1 cellular context compared by ENCODE assay signal in genomic region chr7:123748734-123749536, GRCh38.
TF ChIP-seq lines count a peak whose summit lies in the region.

WASL (minus strand) TSS chr7:123749003; CDS start chr7:123748734, 269 bp downstream.

TF ChIP-seq in GM12878, 131 proteins besides CTCF, POLR2A, EP300 and RAD21 (continued from another document):
- TF ChIP-seq PRDM15 (CRISPR knock-in tag; IDR thresholded peaks at IDR 0.05): no peak
- TF ChIP-seq BCLAF1 (IDR thresholded peaks at IDR 0.05): peak; percentile 90
- TF ChIP-seq JUND (IDR thresholded peaks at IDR 0.05; ENCODE audit: low read depth, low read length): peak; percentile 98
- 0 out of 2 replicates have a peak, but pooled peaks have one; percentile 22 for TF ChIP-seq E2F4 (IDR thresholded peaks at IDR 0.05; ENCODE audit: low read depth, low read length)
- TF ChIP-seq BRCA1 (IDR thresholded peaks at IDR 0.05; ENCODE audit: low read depth, low read length): no peak
- TF ChIP-seq SUPT20H (IDR thresholded peaks at IDR 0.05; ENCODE audit: borderline replicate concordance, control insufficient read depth, low read depth, low read length): no peak
- no peak for TF ChIP-seq ZZZ3 (IDR thresholded peaks at IDR 0.05; ENCODE audit: control insufficient read depth, insufficient read length, low read depth)
- no peak for TF ChIP-seq TCF7 (IDR thresholded peaks at IDR 0.05; ENCODE audit: borderline replicate concordance)
- TF ChIP-seq RFX5 (IDR thresholded peaks at IDR 0.05; ENCODE audit: low read depth, low read length): no peak
- no peak for TF ChIP-seq NR2C1 (IDR thresholded peaks at IDR 0.05)
- peak; percentile 85 for TF ChIP-seq DPF2 (IDR thresholded peaks at IDR 0.05)
- TF ChIP-seq CBX3 (IDR thresholded peaks at IDR 0.05; ENCODE audit: borderline replicate concordance, low read depth): no peak
- TF ChIP-seq CREM (IDR thresholded peaks at IDR 0.05; ENCODE audit: low read depth): 0 out of 2 replicates have a peak, but pooled peaks have one; percentile 40
- no peak for TF ChIP-seq FOXM1 (IDR thresholded peaks at IDR 0.05; ENCODE audit: low read depth, low read length)
- TF ChIP-seq BCL3 (IDR thresholded peaks at IDR 0.05; ENCODE audit: borderline replicate concordance, insufficient read depth, low read depth, low read length, poor library complexity, severe bottlenecking): peak; percentile 69
- no peak for TF ChIP-seq CEBPZ (IDR thresholded peaks at IDR 0.05; ENCODE audit: low read depth, low read length)
- TF ChIP-seq PKNOX1 (IDR thresholded peaks at IDR 0.05): no peak
- peak; percentile 70 for TF ChIP-seq RELB (IDR thresholded peaks at IDR 0.05; ENCODE audit: low read depth)
- TF ChIP-seq EED (IDR thresholded peaks at IDR 0.05; ENCODE audit: low read depth): peak; percentile 60; the same call in 1 of the 2 replicates
- peak; percentile 72; the same call in 1 of the 2 replicates for TF ChIP-seq STAT1 (conservative IDR thresholded peaks at IDR 0.05)
- TF ChIP-seq ZNF384 (IDR thresholded peaks at IDR 0.05; ENCODE audit: borderline replicate concordance, low read depth, low read length): 0 out of 2 replicates have a peak, but pooled peaks have one; percentile 31
- TF ChIP-seq CBX5 (IDR thresholded peaks at IDR 0.05; ENCODE audit: low read depth): peak; percentile 37; the same call in 1 of the 2 replicates
- TF ChIP-seq SKIL (IDR thresholded peaks at IDR 0.05; ENCODE audit: low read depth, poor library complexity, severe bottlenecking): no peak
- peak; percentile 51; the same call in 1 of the 2 replicates for TF ChIP-seq CHD2 (IDR thresholded peaks at IDR 0.05; ENCODE audit: borderline replicate concordance, low read depth, low read length)
- no peak for TF ChIP-seq JUNB (IDR thresholded peaks at IDR 0.05)
- TF ChIP-seq SPI1 (IDR thresholded peaks at IDR 0.05; ENCODE audit: borderline replicate concordance, insufficient read depth, low read depth, low read length): no peak
- peak; percentile 30; the same call in 1 of the 3 replicates for TF ChIP-seq POU2F2 (IDR thresholded peaks at IDR 0.05; ENCODE audit: borderline replicate concordance, low read depth, low read length)
- TF ChIP-seq TCF3 (IDR thresholded peaks at IDR 0.05; ENCODE audit: borderline replicate concordance, insufficient read depth, low read depth, low read length): peak; percentile 65; the same call in 1 of the 2 replicates
- peak; percentile 47; the same call in 1 of the 2 replicates for TF ChIP-seq ATF7 (IDR thresholded peaks at IDR 0.05; ENCODE audit: low read depth)
- peak; percentile 62; the same call in 1 of the 2 replicates for TF ChIP-seq TAF1 (IDR thresholded peaks at IDR 0.05; ENCODE audit: borderline replicate concordance, low read depth, low read length)
- TF ChIP-seq YBX1 (IDR thresholded peaks at IDR 0.05): no peak
- no peak for TF ChIP-seq SUZ12 (IDR thresholded peaks at IDR 0.05; ENCODE audit: unreplicated experiment)
- TF ChIP-seq REST (IDR thresholded peaks at IDR 0.05; ENCODE audit: low read depth, low read length): no peak
- TF ChIP-seq RAD51 (IDR thresholded peaks at IDR 0.05): no peak
- no peak for TF ChIP-seq HDAC6 (IDR thresholded peaks at IDR 0.05; ENCODE audit: unreplicated experiment)
- TF ChIP-seq CHD1 (IDR thresholded peaks at IDR 0.05; ENCODE audit: low read depth, low read length): peak; percentile 98
